In the genomic region with DNA sequence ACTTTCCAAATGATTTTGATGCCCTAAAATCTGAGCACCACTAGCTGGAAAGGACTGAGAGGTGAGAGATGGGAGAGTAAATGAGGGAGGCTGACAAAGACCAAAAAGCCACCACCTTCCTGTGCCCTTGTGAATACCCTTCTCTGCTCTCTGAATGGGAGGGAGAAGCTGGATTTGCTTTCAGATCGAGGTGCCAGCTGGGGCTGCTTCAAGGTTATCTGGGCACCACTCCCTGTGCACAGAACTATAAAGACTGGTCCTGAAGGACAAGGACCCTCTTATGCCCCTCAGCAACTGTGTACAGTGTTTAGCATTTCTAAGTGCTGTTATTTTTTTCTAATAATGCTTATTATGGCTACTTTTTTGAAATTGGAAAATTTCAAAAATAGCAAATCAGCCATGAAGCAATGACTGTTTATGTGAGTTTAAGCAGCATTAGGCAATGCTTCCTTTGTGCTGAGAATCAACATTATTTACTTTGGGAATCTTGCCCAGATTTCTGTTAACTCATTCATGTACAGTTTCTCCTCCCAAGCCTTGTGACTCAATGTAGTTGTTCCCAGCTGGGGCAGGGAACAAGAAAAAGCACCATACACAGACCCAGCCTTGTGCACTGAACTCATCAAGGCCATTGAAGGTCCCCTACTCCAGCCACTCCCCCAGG, we compare ENCODE assay signal across 9 cellular contexts. TPM values are rescaled to one million over a fixed set of nuclear protein-coding genes. Genes with fewer than 3 reads are reported as not detected.
A peak's percentile ranks its signal among the peaks of the same experiment; 100 is the strongest.
DNase-seq lines count a peak whose midpoint lies in the region; ATAC-seq and TF ChIP-seq lines count a peak whose summit lies in the region.
"Had no signal": no experiment of that assay in that cellular context is flagged by ENCODE, and none has a peak within 500 bp of the region (broad histone marks: within the 10 kb centered on the region; RNA-seq: fewer than 3 reads in every experiment).

No MANE protein-coding gene starts in this region.

- intact Hi-C loops in left cardiac atrium (cut with DNase I): no loop called here

- CTCF ChIA-PET in HEK293 (lab: Yijun Ruan, JAX): interaction anchor here (0.6 kb wide), 1 partner anchor 599 kb away, joined by 3 read pairs; no protein-coding TSS in a partner anchor

- TF ChIP-seq CTCF in HEK293 (tag by site-specific recombination; IDR thresholded peaks at IDR 0.05) (no peak), smooth muscle cell (IDR thresholded peaks at IDR 0.05; ENCODE audit: borderline replicate concordance, insufficient read depth, poor library complexity, severe bottlenecking) (no peak)

- H3K4me3 ChIP-seq in HEK293 (ENCODE audit: low read depth, low read length) (no peak overlapping the region), adipocyte (ENCODE audit: low read length) (peak overlapping the region; percentile 62), smooth muscle cell (no peak overlapping the region)
- H3K4me3 ChIP-seq: cardiac muscle cell had no signal

- H3K36me3 ChIP-seq in HEK293 (ENCODE audit: control insufficient read depth in 2 of 2, insufficient read depth in 1 of 2, low read length in 2 of 2) (no peaks in the 10 kb centered on the region), adipocyte (ENCODE audit: control insufficient read depth, insufficient read depth, low read length, severe bottlenecking) (no peaks in the 10 kb centered on the region), smooth muscle cell (ENCODE audit: low read depth) (no peaks in the 10 kb centered on the region)
- H3K36me3 ChIP-seq: cardiac muscle cell had no signal

- H3K27me3 ChIP-seq in adipocyte (replicated peaks; ENCODE audit: control insufficient read depth, insufficient read depth, low read length) (no peaks in the 10 kb centered on the region), smooth muscle cell (ENCODE audit: low read depth) (no peaks in the 10 kb centered on the region)
- H3K27me3 ChIP-seq: cardiac muscle cell had no signal

- H3F3A ChIP-seq in smooth muscle cell (ENCODE audit: low read depth): no peaks in the 10 kb centered on the region

- peak overlapping the region; percentile 70 for H3K9ac ChIP-seq in adipocyte (ENCODE audit: low read length)
- H3K9ac ChIP-seq in smooth muscle cell (ENCODE audit: low read depth): no peak overlapping the region

- peak; percentile 91 for DNase-seq in adipocyte (ENCODE audit: low read depth)
- DNase-seq in left cardiac atrium: no peak
- DNase-seq in smooth muscle cell (lab: John Stamatoyannopoulos, UW; ENCODE audit: unreplicated experiment): no peak
- DNase-seq in middle frontal gyrus (ENCODE audit: extremely low spot score, low spot score): no peak

- no peaks in the 10 kb centered on the region for H3K79me2 ChIP-seq in smooth muscle cell (ENCODE audit: low read depth)

- POLR2A ChIA-PET in HEK293 (lab: Yijun Ruan, JAX): no interaction called here

- no peaks in the 10 kb centered on the region for H4K20me1 ChIP-seq in smooth muscle cell (ENCODE audit: low read depth)

- ATAC-seq in left cardiac atrium (peak; percentile 44 to 80), HG02798 (IDR thresholded peaks at IDR 0.05; ENCODE audit: poor library complexity, unreplicated experiment) (no peak), GM18867 (IDR thresholded peaks at IDR 0.05; ENCODE audit: unreplicated experiment) (no peak), GM21619 (IDR thresholded peaks at IDR 0.05; ENCODE audit: unreplicated experiment) (no peak)

- H3K9me3 ChIP-seq in HEK293 (ENCODE audit: control insufficient read depth, insufficient read depth, low read depth, low read length) (no peaks in the 10 kb centered on the region), adipocyte (ENCODE audit: control insufficient read depth, low read length) (no peaks in the 10 kb centered on the region), smooth muscle cell (replicated peaks; ENCODE audit: low read depth) (no peaks in the 10 kb centered on the region)

- H3K4me1 ChIP-seq in HEK293 (ENCODE audit: control insufficient read depth, insufficient read depth, low read length): no peaks in the 10 kb centered on the region
- H3K4me1 ChIP-seq in adipocyte (ENCODE audit: control insufficient read depth, insufficient read depth, low read length): peaks cover 33% of the 10 kb centered on the region
- no peaks in the 10 kb centered on the region for H3K4me1 ChIP-seq in smooth muscle cell (ENCODE audit: low read depth)

- H3K27ac ChIP-seq in HEK293 (ENCODE audit: extremely low read depth, low read depth, low read length) (no peak overlapping the region), smooth muscle cell (ENCODE audit: low read depth) (no peak overlapping the region)
- H3K27ac ChIP-seq: cardiac muscle cell had no signal

- peak overlapping the region; percentile 20 for H3K4me2 ChIP-seq in smooth muscle cell

- peak overlapping the region; percentile 52 for H2AFZ ChIP-seq in smooth muscle cell (ENCODE audit: low read depth)

- WGBS in smooth muscle cell (ENCODE audit: low lambda C conversion rate): 67% methylated on average over 1 of the region's 1 CpG

TF ChIP-seq in HEK293, 187 proteins besides CTCF, POLR2A, EP300 and RAD21:
- TF ChIP-seq GLI4 (tag by site-specific recombination; IDR thresholded peaks at IDR 0.05) (no peak), ZNF335 (tag by site-specific recombination; conservative IDR thresholded peaks at IDR 0.05) (peak; percentile 34; the same call in 1 of the 2 replicates)
TF ChIP-seq in HEK293: peak in this region for 1.

RNA-seq across cellular contexts. Expression of a gene that starts 37.4 kb away (rescaled TPM):
- total RNA-seq in left cardiac atrium: 100 to 1,000 TPM; 117 to 157 TPM
- total RNA-seq in smooth muscle cell: 135 and 139 TPM in 2 replicates
- 70.2 and 84.0 TPM in 2 replicates for polyA plus RNA-seq in smooth muscle cell

Comparison
In these comparisons a context has a peak if more than half of its experiments do, and no peak if none do; other contexts are left out.
1. ATAC-seq: peak in left cardiac atrium (2 of 2); none in HG02798 (single experiment), GM18867 (single experiment) and GM21619 (single experiment).